In genomic region chr9:134648701-134649525, GRCh38 we compare ENCODE assay signal across 13 cellular contexts. TPM values are rescaled to one million over a fixed set of nuclear protein-coding genes. Genes with fewer than 3 reads are reported as not detected.
DNase-seq lines count a peak whose midpoint lies in the region; ATAC-seq lines count a peak whose summit lies in the region.
"Had no signal": no experiment of that assay in that cellular context is flagged by ENCODE, and none has a peak within 500 bp of the region (broad histone marks: within the 10 kb centered on the region; RNA-seq: fewer than 3 reads in every experiment).

No MANE protein-coding gene starts in this region.

- peaks cover 0 to 8% (median 0%) of the 10 kb centered on the region in 4 donors for H3K4me1 Mint-ChIP-seq in CD4-positive, alpha-beta memory T cell
- H3K4me1 Mint-ChIP-seq in stimulated activated memory B cell treated with anti-CD40 and anti-IgM and Interleukin-4, amounts not matched to agents 10 μg/mL and 1 μg/mL and 100 μg/mL, for 72 hours, result no peaks in the 10 kb centered on the region

- no peak overlapping the region for H3K9ac ChIP-seq in rectal smooth muscle tissue (ENCODE audit: low read length)

- CTCF ChIA-PET in CD4-positive, alpha-beta memory T cell (lab: Charles Lee; ENCODE audit: partially characterized antibody), result no interaction called here

- POLR2A ChIA-PET in CD4-positive, alpha-beta memory T cell (lab: Charles Lee; ENCODE audit: partially characterized antibody), result no interaction called here

- H3K9me3 ChIP-seq in CD4-positive, alpha-beta memory T cell (ENCODE audit: control insufficient read depth in 1 of 2, low read length in 2 of 2), result no peaks in the 10 kb centered on the region
- H3K9me3 ChIP-seq: thyroid gland had no signal

- no peaks in the 10 kb centered on the region for H3K27me3 ChIP-seq in CD4-positive, alpha-beta memory T cell (ENCODE audit: insufficient read depth, low read length)
- H3K27me3 ChIP-seq in rectal smooth muscle tissue (ENCODE audit: control insufficient read depth, insufficient read depth, low read length), result no peaks in the 10 kb centered on the region
- H3K27me3 ChIP-seq: thyroid gland had no signal

- DNase-seq in CD4-positive, alpha-beta memory T cell, result peak in 3 of 5 donors; percentile 16 to 47 (median 17)
- peak; percentile 55 for DNase-seq in HS-5 (ENCODE audit: low read depth)
- peak; percentile 54 for DNase-seq in dedifferentiated amniotic fluid mesenchymal stem cell (ENCODE audit: extremely low spot score)
- DNase-seq: activated T-cell treated with anti-CD3 and anti-CD28 coated beads, Interleukin-2, amount 50 U/mL, for 72 hours; cortex of kidney; nephron progenitor cell; stimulated activated CD4-positive, alpha-beta T cell treated with anti-CD3 and anti-CD28 coated beads, Interleukin-2, amount 100 ng/mL, for 48 hours; thyroid gland had no signal

- no peaks in the 10 kb centered on the region for H3K36me3 ChIP-seq in CD4-positive, alpha-beta memory T cell (ENCODE audit: insufficient read depth, low read length)
- H3K36me3 ChIP-seq in rectal smooth muscle tissue (ENCODE audit: control insufficient read depth, insufficient read depth, low read length), result peaks cover 2% of the 10 kb centered on the region
- H3K36me3 ChIP-seq: thyroid gland had no signal

- peaks cover 2 to 5% of the 10 kb centered on the region in 2 donors for H3K27me3 Mint-ChIP-seq in CD4-positive, alpha-beta memory T cell
- H3K27me3 Mint-ChIP-seq in stimulated activated memory B cell treated with anti-CD40 and anti-IgM and Interleukin-4, amounts not matched to agents 10 μg/mL and 1 μg/mL and 100 μg/mL, for 72 hours, result peaks cover 26% of the 10 kb centered on the region

- H3K4me1 ChIP-seq in CD4-positive, alpha-beta memory T cell (ENCODE audit: insufficient read depth, low read length), result no peaks in the 10 kb centered on the region
- peaks cover 46% of the 10 kb centered on the region for H3K4me1 ChIP-seq in rectal smooth muscle tissue (ENCODE audit: control insufficient read depth, insufficient read depth, low read length)

- peak overlapping the region in 3 of 7 donors; percentile 24 to 68 (median 47) for H3K27ac Mint-ChIP-seq in CD4-positive, alpha-beta memory T cell
- no peak overlapping the region for H3K27ac Mint-ChIP-seq in stimulated activated memory B cell treated with anti-CD40 and anti-IgM and Interleukin-4, amounts not matched to agents 10 μg/mL and 1 μg/mL and 100 μg/mL, for 72 hours
- H3K27ac Mint-ChIP-seq: activated T-cell treated with anti-CD3 and anti-CD28 coated beads, Interleukin-2, amount 50 U/mL, for 72 hours; nephron progenitor cell had no signal

- H3K36me3 Mint-ChIP-seq in CD4-positive, alpha-beta memory T cell, result no peaks in the 10 kb centered on the region
- H3K36me3 Mint-ChIP-seq in stimulated activated memory B cell treated with anti-CD40 and anti-IgM and Interleukin-4, amounts not matched to agents 10 μg/mL and 1 μg/mL and 100 μg/mL, for 72 hours, result no peaks in the 10 kb centered on the region

- no peaks in the 10 kb centered on the region for H3K9me3 Mint-ChIP-seq in CD4-positive, alpha-beta memory T cell
- H3K9me3 Mint-ChIP-seq in stimulated activated memory B cell treated with anti-CD40 and anti-IgM and Interleukin-4, amounts not matched to agents 10 μg/mL and 1 μg/mL and 100 μg/mL, for 72 hours, result no peaks in the 10 kb centered on the region
- H3K9me3 Mint-ChIP-seq: activated T-cell treated with anti-CD3 and anti-CD28 coated beads, Interleukin-2, amount 50 U/mL, for 72 hours; nephron progenitor cell had no signal

- H3K4me3 ChIP-seq in CD4-positive, alpha-beta memory T cell (ENCODE audit: low read length in 2 of 2), result no peak overlapping the region
- no peak overlapping the region for H3K4me3 ChIP-seq in rectal smooth muscle tissue (ENCODE audit: low read length)
- H3K4me3 ChIP-seq: thyroid gland had no signal

- peak overlapping the region in 3 of 8 donors; percentile 19 to 49 (median 20) for H3K4me3 Mint-ChIP-seq in CD4-positive, alpha-beta memory T cell
- no peak overlapping the region for H3K4me3 Mint-ChIP-seq in stimulated activated memory B cell treated with anti-CD40 and anti-IgM and Interleukin-4, amounts not matched to agents 10 μg/mL and 1 μg/mL and 100 μg/mL, for 72 hours
- H3K4me3 Mint-ChIP-seq: nephron progenitor cell had no signal

- intact Hi-C loops in CD4-positive, alpha-beta memory T cell (cut with micrococcal nuclease), result no loop called here

- no peak overlapping the region for H3K27ac ChIP-seq in CD4-positive, alpha-beta memory T cell (ENCODE audit: low read depth, low read length)
- peak overlapping the region; percentile 22 for H3K27ac ChIP-seq in rectal smooth muscle tissue (ENCODE audit: low read depth, low read length)
- H3K27ac ChIP-seq: thyroid gland had no signal

- no peak for ATAC-seq in HG02571 (IDR thresholded peaks at IDR 0.05; ENCODE audit: unreplicated experiment)
- no peak for ATAC-seq in stimulated activated memory B cell treated with anti-CD40 and anti-IgM and Interleukin-4, amounts not matched to agents 10 μg/mL and 1 μg/mL and 100 μg/mL, for 72 hours
- no peak for ATAC-seq in HG03460 (IDR thresholded peaks at IDR 0.05; ENCODE audit: unreplicated experiment)
- no peak for ATAC-seq in GM18867 (IDR thresholded peaks at IDR 0.05; ENCODE audit: unreplicated experiment)

RNA-seq across cellular contexts. Expression of gene COL5A1, which starts 7.3 kb away (rescaled TPM):
- total RNA-seq in CD4-positive, alpha-beta memory T cell, result 1 to 10 TPM; 1.5 to 1.6 TPM
- under 1 TPM in 1 of 2 donors, not detected in 1; 0.36 TPM for polyA plus RNA-seq in CD4-positive, alpha-beta memory T cell
